Comparison of ENCODE assay signal across 1 cellular context in genomic region chr18:35240664-35241522, GRCh38.
TF ChIP-seq lines count a peak whose summit lies in the region.

ZNF397 (plus strand) TSS chr18:35241034; CDS start chr18:35242471, 1,437 bp downstream.

TF ChIP-seq in SK-N-SH, 30 proteins besides CTCF, POLR2A, EP300 and RAD21 (continued from another document):
- no peak for TF ChIP-seq REST (IDR thresholded peaks at IDR 0.05; ENCODE audit: low read depth, low read length)
- TF ChIP-seq TEAD4 (IDR thresholded peaks at IDR 0.05; ENCODE audit: borderline replicate concordance, insufficient read depth): no peak
- TF ChIP-seq MEF2A (IDR thresholded peaks at IDR 0.05; ENCODE audit: borderline replicate concordance, low read depth): no peak
- TF ChIP-seq MXI1 (IDR thresholded peaks at IDR 0.05; ENCODE audit: low read depth, low read length): no peak; the same call in 1 of the 2 replicates
- TF ChIP-seq RXRA (IDR thresholded peaks at IDR 0.05; ENCODE audit: borderline replicate concordance, low read depth): no peak
- no peak for TF ChIP-seq GATA2 (CRISPR knock-in tag; IDR thresholded peaks at IDR 0.05)
- no peak for TF ChIP-seq PBX3 (IDR thresholded peaks at IDR 0.05)
- TF ChIP-seq ZBTB33 (IDR thresholded peaks at IDR 0.05; ENCODE audit: borderline replicate concordance, low read depth): peak; percentile 62; the same call in 1 of the 2 replicates
- TF ChIP-seq GABPA (IDR thresholded peaks at IDR 0.05; ENCODE audit: low read depth): peak; percentile 84
- peak; percentile 71; the same call in 1 of the 2 replicates for TF ChIP-seq YY1 (IDR thresholded peaks at IDR 0.05; ENCODE audit: low read depth)
